ENCODE assay signal across 10 cellular contexts in the genomic region with DNA sequence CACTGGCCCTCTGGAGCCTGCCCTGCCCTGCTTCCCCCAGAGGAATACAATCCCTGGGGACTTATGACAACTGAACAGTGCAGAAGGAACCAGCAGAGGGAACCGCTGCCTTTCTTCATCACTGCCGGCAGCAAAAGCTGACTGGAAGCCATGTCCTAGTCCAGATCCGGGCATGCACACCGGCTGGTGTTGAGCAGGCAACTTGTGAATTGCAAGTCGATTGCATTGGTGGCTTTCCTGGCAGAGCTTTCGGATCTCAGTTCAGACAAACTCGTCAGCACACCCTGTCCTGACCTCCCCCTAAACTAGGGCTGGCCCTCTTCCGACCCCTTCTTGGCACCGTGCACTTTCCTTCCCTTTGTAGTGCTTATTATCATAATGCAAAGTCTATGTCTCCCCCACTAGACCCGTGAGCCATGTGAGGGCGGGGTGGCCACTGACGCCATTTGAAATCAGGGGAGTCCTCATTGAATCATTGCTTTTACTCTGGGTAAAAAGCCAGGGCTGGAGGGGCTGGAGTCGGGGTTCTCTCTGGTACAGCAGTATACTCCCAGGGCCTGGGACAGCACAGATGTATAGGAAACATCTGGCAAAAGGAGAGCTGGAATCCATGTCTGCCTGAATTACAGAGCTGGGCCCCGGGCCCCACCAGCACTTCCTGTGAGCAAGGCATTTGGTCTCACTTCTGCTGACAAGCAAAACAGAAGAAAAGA. TPM values are rescaled to one million over a fixed set of nuclear protein-coding genes. Genes with fewer than 3 reads are reported as not detected.
DNase-seq lines count a peak whose midpoint lies in the region; ATAC-seq, FAIRE-seq and TF ChIP-seq lines count a peak whose summit lies in the region.
"Had no signal": no experiment of that assay in that cellular context is flagged by ENCODE, and none has a peak within 500 bp of the region (broad histone marks: within the 10 kb centered on the region; RNA-seq: fewer than 3 reads in every experiment).

No MANE protein-coding gene starts in this region.

- no peak overlapping the region for H3K4me3 ChIP-seq in testis

- H3K4me1 Mint-ChIP-seq in activated CD4-positive, alpha-beta memory T cell treated with anti-CD3 and anti-CD28 coated beads, Interleukin-2, amount 10 ng/mL, durations not matched to agents 7 days and 5 days: peaks cover 35% of the 10 kb centered on the region
- peaks cover 8% of the 10 kb centered on the region for H3K4me1 Mint-ChIP-seq in glutamatergic neuron (ENCODE audit: low read depth, unreplicated experiment)

- no peak overlapping the region for H3K27ac ChIP-seq in testis
- H3K27ac ChIP-seq: suprapubic skin had no signal

- peak; percentile 38 for DNase-seq in stimulated activated CD4-positive, alpha-beta T cell treated with anti-CD3 and anti-CD28 coated beads, Interleukin-1b, Interleukin-23, amount 100 ng/mL, for 48 hours
- DNase-seq in stimulated activated CD4-positive, alpha-beta T cell treated with anti-CD3 and anti-CD28 coated beads, Interleukin-2, amount 100 ng/mL, for 48 hours: no peak
- DNase-seq in MV-4-11 (lab: John Stamatoyannopoulos, UW): peak; percentile 60
- DNase-seq in activated CD4-positive, alpha-beta memory T cell treated with anti-CD3 and anti-CD28 coated beads, Interleukin-2, amount 10 ng/mL, durations not matched to agents 7 days and 5 days: peak; percentile 52
- DNase-seq in glutamatergic neuron: no peak
- DNase-seq in testis: peak; percentile 67
- DNase-seq in urothelium cell line (ENCODE audit: low spot score): no peak
- no peak for DNase-seq in omental fat pad (ENCODE audit: low spot score)

- no peaks in the 10 kb centered on the region for H3K27me3 Mint-ChIP-seq in activated CD4-positive, alpha-beta memory T cell treated with anti-CD3 and anti-CD28 coated beads, Interleukin-2, amount 10 ng/mL, durations not matched to agents 7 days and 5 days
- H3K27me3 Mint-ChIP-seq in glutamatergic neuron (ENCODE audit: unreplicated experiment): peaks cover 6% of the 10 kb centered on the region

- H3K9me3 Mint-ChIP-seq in activated CD4-positive, alpha-beta memory T cell treated with anti-CD3 and anti-CD28 coated beads, Interleukin-2, amount 10 ng/mL, durations not matched to agents 7 days and 5 days: no peaks in the 10 kb centered on the region
- H3K9me3 Mint-ChIP-seq in glutamatergic neuron (ENCODE audit: unreplicated experiment): peaks cover 6% of the 10 kb centered on the region

- no peak for FAIRE-seq in urothelium cell line (lab: Jason Lieb, UNC)

- no peak for TF ChIP-seq CTCF in glutamatergic neuron (IDR thresholded peaks at IDR 0.05; ENCODE audit: partially characterized antibody, unreplicated experiment)
- peak in 1 of 3 experiments; percentile 40 for TF ChIP-seq CTCF in testis (IDR thresholded peaks at IDR 0.05)
- no peak for TF ChIP-seq CTCF in omental fat pad (IDR thresholded peaks at IDR 0.05)

- TF ChIP-seq POLR2A in testis (IDR thresholded peaks at IDR 0.05): no peak

- intact Hi-C loops in testis (cut with DNase I; ENCODE audit: low total_unique reads): no loop called here

- no peaks in the 10 kb centered on the region for H3K27me3 ChIP-seq in testis
- H3K27me3 ChIP-seq: suprapubic skin had no signal

- H3K9me3 ChIP-seq in testis: no peaks in the 10 kb centered on the region
- H3K9me3 ChIP-seq: suprapubic skin had no signal

- WGBS in testis, 2 donors: 28 to 38% methylated on average over 10 to 12 of the region's 14 CpGs

- no peaks in the 10 kb centered on the region for H3K36me3 ChIP-seq in testis (ENCODE audit: low read depth, missing control alignments)
- H3K36me3 ChIP-seq: suprapubic skin had no signal

- POLR2A ChIA-PET in activated CD4-positive, alpha-beta memory T cell treated with anti-CD3 and anti-CD28 coated beads, Interleukin-2, amount 10 ng/mL, durations not matched to agents 7 days and 5 days (lab: Charles Lee): interaction anchor here (0.6 to 9.6 kb wide), 13 partner anchors 10 to 445 kb away, joined by 3 to 201 read pairs (median 7); partner anchors contain the start of genes HCFC1, IDH3G, IRAK1 and NAA10

- CTCF ChIA-PET in activated CD4-positive, alpha-beta memory T cell treated with anti-CD3 and anti-CD28 coated beads, Interleukin-2, amount 10 ng/mL, durations not matched to agents 7 days and 5 days (lab: Charles Lee): interaction anchor here (1.0 to 10.4 kb wide), 9 partner anchors 10 to 130 kb away, joined by 3 to 148 read pairs (median 4); partner anchors contain the start of genes IDH3G, NAA10, RENBP and SSR4

- H3K36me3 Mint-ChIP-seq in activated CD4-positive, alpha-beta memory T cell treated with anti-CD3 and anti-CD28 coated beads, Interleukin-2, amount 10 ng/mL, durations not matched to agents 7 days and 5 days (ENCODE audit: low read depth): peaks cover 45% of the 10 kb centered on the region
- no peaks in the 10 kb centered on the region for H3K36me3 Mint-ChIP-seq in glutamatergic neuron (ENCODE audit: unreplicated experiment)

- ATAC-seq in omental fat pad (ENCODE audit: low FRiP score): no peak

- H3K4me1 ChIP-seq in testis: peaks cover 13% of the 10 kb centered on the region

- H3K27ac Mint-ChIP-seq in activated CD4-positive, alpha-beta memory T cell treated with anti-CD3 and anti-CD28 coated beads, Interleukin-2, amount 10 ng/mL, durations not matched to agents 7 days and 5 days: peak overlapping the region; percentile 97
- no peak overlapping the region for H3K27ac Mint-ChIP-seq in glutamatergic neuron (ENCODE audit: unreplicated experiment)

- H3K4me3 Mint-ChIP-seq in activated CD4-positive, alpha-beta memory T cell treated with anti-CD3 and anti-CD28 coated beads, Interleukin-2, amount 10 ng/mL, durations not matched to agents 7 days and 5 days: peak overlapping the region; percentile 97
- peak overlapping the region; percentile 20 for H3K4me3 Mint-ChIP-seq in glutamatergic neuron (ENCODE audit: unreplicated experiment)

RNA-seq across cellular contexts. Expression of gene ARHGAP4, which starts 1.8 kb away (rescaled TPM):
- total RNA-seq in activated CD4-positive, alpha-beta memory T cell treated with anti-CD3 and anti-CD28 coated beads, Interleukin-2, amount 10 ng/mL, durations not matched to agents 7 days and 5 days: 100 to 1,000 TPM; 262 to 267 TPM
- total RNA-seq in glutamatergic neuron (ENCODE audit: unreplicated experiment) (33.5 TPM), testis (10 to 100 TPM; 34.6 to 41.3 TPM), omental fat pad (10 to 100 TPM; 16.6 to 72.2 (median 36.4) TPM)
- 25.6 TPM for polyA plus RNA-seq in testis (ENCODE audit: insufficient read depth, low read depth, low replicate concordance)

RNA-seq across cellular contexts. Expression of gene NAA10, which starts 10.5 kb away (rescaled TPM):
- 10 to 100 TPM; 63.1 to 63.7 TPM for total RNA-seq in activated CD4-positive, alpha-beta memory T cell treated with anti-CD3 and anti-CD28 coated beads, Interleukin-2, amount 10 ng/mL, durations not matched to agents 7 days and 5 days
- 129 TPM for total RNA-seq in glutamatergic neuron (ENCODE audit: unreplicated experiment)
- 10 to 100 TPM; 46.7 to 52.8 TPM for total RNA-seq in testis
- 33.9 TPM for polyA plus RNA-seq in testis (ENCODE audit: insufficient read depth, low read depth, low replicate concordance)
- 100 to 1,000 TPM in 1 of 4 donors, 10 to 100 TPM in 3; 85.7 to 101 (median 90.7) TPM for total RNA-seq in omental fat pad

RNA-seq across cellular contexts. Expression of gene AVPR2, which starts 19.8 kb away (rescaled TPM):
- total RNA-seq in activated CD4-positive, alpha-beta memory T cell treated with anti-CD3 and anti-CD28 coated beads, Interleukin-2, amount 10 ng/mL, durations not matched to agents 7 days and 5 days: not detected
- total RNA-seq in glutamatergic neuron (ENCODE audit: unreplicated experiment) (not detected), testis (1 to 10 TPM in 1 of 2 donors, under 1 TPM in 1; 0.74 to 1.1 TPM), omental fat pad (10 to 100 TPM in 1 of 4 donors, 1 to 10 TPM in 2, under 1 TPM in 1; 0.74 to 22.7 (median 3.6) TPM)
- 1.3 TPM for polyA plus RNA-seq in testis (ENCODE audit: insufficient read depth, low read depth, low replicate concordance)
- total RNA-seq: glomerular endothelial cell had no signal

RNA-seq across cellular contexts. Expression of gene RENBP, which starts 20.1 kb away (rescaled TPM):
- total RNA-seq in activated CD4-positive, alpha-beta memory T cell treated with anti-CD3 and anti-CD28 coated beads, Interleukin-2, amount 10 ng/mL, durations not matched to agents 7 days and 5 days: 10 to 100 TPM; 12.1 to 12.8 TPM
- 16.1 TPM for total RNA-seq in glutamatergic neuron (ENCODE audit: unreplicated experiment)
- 1 to 10 TPM; 2.8 to 3.4 TPM for total RNA-seq in testis
- polyA plus RNA-seq in testis (ENCODE audit: insufficient read depth, low read depth, low replicate concordance): 4.8 TPM
- 10 to 100 TPM in 3 of 4 donors, 1 to 10 TPM in 1; 7.8 to 33.0 (median 26.5) TPM for total RNA-seq in omental fat pad

RNA-seq across cellular contexts. Expression of gene L1CAM, which starts 38.3 kb away (rescaled TPM):
- total RNA-seq in activated CD4-positive, alpha-beta memory T cell treated with anti-CD3 and anti-CD28 coated beads, Interleukin-2, amount 10 ng/mL, durations not matched to agents 7 days and 5 days: 1 to 10 TPM; 4.2 to 5.2 TPM
- total RNA-seq in glutamatergic neuron (ENCODE audit: unreplicated experiment) (925 TPM), testis (1 to 10 TPM; 1.7 to 4.5 TPM), omental fat pad (1 to 10 TPM in 3 of 4 donors, under 1 TPM in 1; 0.37 to 2.8 (median 1.6) TPM)
- 2.5 TPM for polyA plus RNA-seq in testis (ENCODE audit: insufficient read depth, low read depth, low replicate concordance)

Comparison
In these comparisons a context has a peak if more than half of its experiments do, and no peak if none do; other contexts are left out.
1. DNase-seq: peak in stimulated activated CD4-positive, alpha-beta T cell treated with anti-CD3 and anti-CD28 coated beads, Interleukin-1b, Interleukin-23, amount 100 ng/mL, for 48 hours (single experiment), MV-4-11 (single experiment), activated CD4-positive, alpha-beta memory T cell treated with anti-CD3 and anti-CD28 coated beads, Interleukin-2, amount 10 ng/mL, durations not matched to agents 7 days and 5 days (single experiment) and testis (single experiment); none in stimulated activated CD4-positive, alpha-beta T cell treated with anti-CD3 and anti-CD28 coated beads, Interleukin-2, amount 100 ng/mL, for 48 hours (0 of 2), glutamatergic neuron (single experiment), urothelium cell line (single experiment) and omental fat pad (single experiment).